In genomic region chr3:185976977-185977678, GRCh38 we compare ENCODE assay signal across 8 cellular contexts.
A peak's percentile ranks its signal among the peaks of the same experiment; 100 is the strongest.
DNase-seq lines count a peak whose midpoint lies in the region; ATAC-seq lines count a peak whose summit lies in the region.

No MANE protein-coding gene starts in this region.

- no peak overlapping the region for H3K27ac Mint-ChIP-seq in central memory CD8-positive, alpha-beta T cell (ENCODE audit: low read depth)

- DNase-seq in AG08395 (ENCODE audit: low spot score) (peak; percentile 76), NCI-H510A (lab: John Stamatoyannopoulos, UW) (peak; percentile 39), left kidney (ENCODE audit: low read depth, low spot score) (peak; percentile 75)
- peak; percentile 76 to 85 for DNase-seq in activated CD4-positive, alpha-beta T cell treated with anti-CD3 and anti-CD28 coated beads for 4 hours
- DNase-seq in central memory CD8-positive, alpha-beta T cell (ENCODE audit: low spot score in 2 of 2), result peak; percentile 58 to 74
- DNase-seq in stimulated activated CD4-positive, alpha-beta T cell treated with anti-CD3 and anti-CD28 coated beads, Interleukin-4, amount 100 ng/mL, for 4 hours, result peak; percentile 79 to 87

- H3K4me1 Mint-ChIP-seq in central memory CD8-positive, alpha-beta T cell, result peaks cover 9% of the 10 kb centered on the region

- H3K4me3 Mint-ChIP-seq in central memory CD8-positive, alpha-beta T cell, result no peak overlapping the region

- H3K9me3 Mint-ChIP-seq in central memory CD8-positive, alpha-beta T cell, result no peaks in the 10 kb centered on the region

- ATAC-seq in GM18867 (IDR thresholded peaks at IDR 0.05; ENCODE audit: unreplicated experiment), result peak; percentile 84
- ATAC-seq in HG03159 (IDR thresholded peaks at IDR 0.05; ENCODE audit: unreplicated experiment), result peak; percentile 79
- peak; percentile 80 for ATAC-seq in central memory CD8-positive, alpha-beta T cell (replicated peaks; ENCODE audit: extremely low read depth, poor library complexity, severe bottlenecking)

- H3K27me3 Mint-ChIP-seq in central memory CD8-positive, alpha-beta T cell, result no peaks in the 10 kb centered on the region

- H3K36me3 Mint-ChIP-seq in central memory CD8-positive, alpha-beta T cell (ENCODE audit: insufficient read depth), result peaks cover 2% of the 10 kb centered on the region

Comparison
In these comparisons a context has a peak if more than half of its experiments do, and no peak if none do; other contexts are left out.
1. Peak in every context shown above with its lines: DNase-seq and ATAC-seq.